Comparison of ENCODE assay signal across 7 cellular contexts in genomic region chr3:44171891-44172290, GRCh38.
"Had no signal": no experiment of that assay in that cellular context is flagged by ENCODE, and none has a peak within 500 bp of the region (broad histone marks: within the 10 kb centered on the region; RNA-seq: fewer than 3 reads in every experiment).

No MANE protein-coding gene starts in this region.

- DNase-seq: IMR-90, KBM-7, KG1 had no signal

- FAIRE-seq: HepG2, HTR-8/SVneo, K562 had no signal

- ATAC-seq: HepG2, K562 had no signal

- H3K27ac ChIP-seq: HL-60 had no signal

- H3K4me3 ChIP-seq: K562 had no signal
